9 cellular contexts compared by ENCODE assay signal in the genomic region with DNA sequence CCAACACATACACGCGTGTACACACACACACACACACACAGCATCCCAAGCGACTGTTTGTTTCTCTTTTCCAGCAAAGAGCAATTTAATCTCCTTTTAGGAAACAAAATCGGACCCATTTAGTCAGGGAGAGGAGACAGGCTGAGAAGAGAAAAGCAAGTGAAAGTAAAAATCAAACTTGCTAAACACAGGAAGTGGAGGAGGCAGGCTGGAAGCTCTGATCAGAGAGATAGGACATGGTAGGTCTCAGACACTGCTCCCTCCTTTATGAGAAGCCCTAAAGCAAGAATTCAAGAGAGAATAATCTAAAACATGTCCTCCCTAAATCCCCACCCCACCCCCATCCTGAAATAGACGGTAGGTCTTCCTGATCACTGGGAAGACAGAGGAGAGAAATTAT.
DNase-seq lines count a peak whose midpoint lies in the region; ATAC-seq and TF ChIP-seq lines count a peak whose summit lies in the region.
"Had no signal": no experiment of that assay in that cellular context is flagged by ENCODE, and none has a peak within 500 bp of the region (broad histone marks: within the 10 kb centered on the region; RNA-seq: fewer than 3 reads in every experiment).

No MANE protein-coding gene starts in this region.

- peak; percentile 32 for DNase-seq in KBM-7
- DNase-seq in effector memory CD4-positive, alpha-beta T cell, result no peak
- no peak for DNase-seq in head of caudate nucleus
- DNase-seq in activated gamma-delta T cell (lab: John Stamatoyannopoulos, UW), result no peak
- DNase-seq in NCI-H748 treated with DMSO at 0.1 percent for 48 hours (lab: John Stamatoyannopoulos, UW), result no peak
- DNase-seq in heart left ventricle, result no peak
- DNase-seq: foreskin keratinocyte had no signal

- H3K4me2 ChIP-seq in BLaER1 treated with 17β-estradiol and CSF1 and Interleukin-3, amounts not matched to agents 10 nM and 100 nM, result peak overlapping the region; percentile 50 to 69 (median 62)

- no peaks in the 10 kb centered on the region; a peak in 1 of 22 replicates for H4K20me1 ChIP-seq in BLaER1 treated with 17β-estradiol and CSF1 and Interleukin-3, amounts not matched to agents 10 nM and 100 nM

- peak overlapping the region in 3 of 10 experiments; percentile 1 to 25 (median 23); a peak in 3 of 20 replicates for H3K4me3 ChIP-seq in BLaER1 treated with 17β-estradiol and CSF1 and Interleukin-3, amounts not matched to agents 10 nM and 100 nM
- H3K4me3 ChIP-seq in effector memory CD4-positive, alpha-beta T cell (ENCODE audit: insufficient read depth, low read depth, low read length, poor library complexity, severe bottlenecking), result peak overlapping the region; percentile 10
- peak overlapping the region in 1 of 12 donors; percentile 12 for H3K4me3 ChIP-seq in heart left ventricle

- no peaks in the 10 kb centered on the region for H3K36me3 ChIP-seq in BLaER1 treated with 17β-estradiol and CSF1 and Interleukin-3, amounts not matched to agents 10 nM and 100 nM
- H3K36me3 ChIP-seq in effector memory CD4-positive, alpha-beta T cell (ENCODE audit: control insufficient read depth, insufficient read depth, low read length), result no peaks in the 10 kb centered on the region
- H3K36me3 ChIP-seq in heart left ventricle, result no peaks in the 10 kb centered on the region

- WGBS in heart left ventricle, 4 donors, result 56 to 70% (median 67%) methylated on average over 5 of the region's 5 CpGs

- H3K27ac ChIP-seq in BLaER1 treated with 17β-estradiol and CSF1 and Interleukin-3, amounts not matched to agents 10 nM and 100 nM, result peak overlapping the region in 10 of 11 experiments; percentile 20 to 76 (median 72); a peak in 18 of 22 replicates
- H3K27ac ChIP-seq in effector memory CD4-positive, alpha-beta T cell (ENCODE audit: insufficient read depth, low read length, poor library complexity, severe bottlenecking), result no peak overlapping the region
- no peak overlapping the region for H3K27ac ChIP-seq in heart left ventricle
- H3K27ac ChIP-seq: foreskin keratinocyte had no signal

- peak overlapping the region in 8 of 11 experiments; percentile 24 to 63 (median 38); a peak in 10 of 22 replicates for H3K9ac ChIP-seq in BLaER1 treated with 17β-estradiol and CSF1 and Interleukin-3, amounts not matched to agents 10 nM and 100 nM

- in situ Hi-C loops in KBM-7 (cut with MboI; ENCODE audit: low pct_unique_long_range_greater_than_20kb, low sequenced_read_pairs), result no loop called here

- H3K4me1 ChIP-seq in BLaER1 treated with 17β-estradiol and CSF1 and Interleukin-3, amounts not matched to agents 10 nM and 100 nM, result peaks cover 13 to 23% (median 18%) of the 10 kb centered on the region in 10 experiments; a peak in 17 of 20 replicates
- peaks cover 7% of the 10 kb centered on the region for H3K4me1 ChIP-seq in effector memory CD4-positive, alpha-beta T cell (ENCODE audit: control insufficient read depth, insufficient read depth, low read length, poor library complexity, severe bottlenecking)
- peaks cover 0 to 5% (median 0%) of the 10 kb centered on the region in 12 donors for H3K4me1 ChIP-seq in heart left ventricle
- H3K4me1 ChIP-seq: foreskin keratinocyte had no signal

- no peak for TF ChIP-seq POLR2A in heart left ventricle (IDR thresholded peaks at IDR 0.05)

- H3K27me3 ChIP-seq in BLaER1 treated with 17β-estradiol and CSF1 and Interleukin-3, amounts not matched to agents 10 nM and 100 nM, result peaks cover 84 to 100% (median 98%) of the 10 kb centered on the region in 11 experiments
- no peaks in the 10 kb centered on the region for H3K27me3 ChIP-seq in effector memory CD4-positive, alpha-beta T cell (replicated peaks; ENCODE audit: control insufficient read depth, insufficient read depth, low read length, poor library complexity, severe bottlenecking)
- H3K27me3 ChIP-seq in heart left ventricle, result peaks cover 0 to 9% (median 0%) of the 10 kb centered on the region in 9 donors
- H3K27me3 ChIP-seq: foreskin keratinocyte had no signal

- peaks cover 0 to 10% (median 0%) of the 10 kb centered on the region in 11 experiments; a peak in 2 of 22 replicates for H3K9me3 ChIP-seq in BLaER1 treated with 17β-estradiol and CSF1 and Interleukin-3, amounts not matched to agents 10 nM and 100 nM (replicated peaks in 1 of 11)
- no peaks in the 10 kb centered on the region for H3K9me3 ChIP-seq in effector memory CD4-positive, alpha-beta T cell (ENCODE audit: control insufficient read depth, low read length)
- no peaks in the 10 kb centered on the region for H3K9me3 ChIP-seq in heart left ventricle

- intact Hi-C loops in head of caudate nucleus (cut with DNase I), result no loop called here
- intact Hi-C loops in heart left ventricle (cut with DNase I), result loop anchor here in 8 of 10 donors (2.0 to 10.0 kb wide), 3 partner anchors 128 to 131 kb away; no protein-coding TSS in a partner anchor

- no peak for TF ChIP-seq CTCF in heart left ventricle (IDR thresholded peaks at IDR 0.05)

- ATAC-seq in GM19397 (IDR thresholded peaks at IDR 0.05; ENCODE audit: unreplicated experiment) (peak; percentile 51), heart left ventricle (no peak)
- ATAC-seq: foreskin keratinocyte had no signal

Comparison
In these comparisons a context has a peak if more than half of its experiments do, and no peak if none do; other contexts are left out.
1. H3K27ac ChIP-seq: peak in BLaER1 treated with 17β-estradiol and CSF1 and Interleukin-3, amounts not matched to agents 10 nM and 100 nM (10 of 11); none in effector memory CD4-positive, alpha-beta T cell (single experiment) and heart left ventricle (0 of 12).